In genomic region chr15:59794229-59794886, GRCh38 we compare ENCODE assay signal across 21 cellular contexts.
DNase-seq lines count a peak whose midpoint lies in the region; ATAC-seq, FAIRE-seq and TF ChIP-seq lines count a peak whose summit lies in the region.
"Had no signal": no experiment of that assay in that cellular context is flagged by ENCODE, and none has a peak within 500 bp of the region (broad histone marks: within the 10 kb centered on the region; RNA-seq: fewer than 3 reads in every experiment).

No MANE protein-coding gene starts in this region.

- H3K4me3 ChIP-seq in heart left ventricle, result no peak overlapping the region
- H3K4me3 ChIP-seq: pancreas, sigmoid colon, stomach, upper lobe of right lung had no signal

- no peak for TF ChIP-seq POLR2A in heart left ventricle (IDR thresholded peaks at IDR 0.05)

- no peaks in the 10 kb centered on the region for H3K9me3 Mint-ChIP-seq in activated naive CD8-positive, alpha-beta T cell treated with anti-CD3 and anti-CD28 coated beads, Interleukin-2, amount 50 U/mL, for 24 hours
- H3K9me3 Mint-ChIP-seq: dendritic cell treated with granulocyte-macrophage colony-stimulating factor and Interleukin-4, amounts not matched to agents 40 ng/mL and 50 ng/mL, for 4 days; HFFc6 had no signal

- peaks cover 0 to 53% (median 11%) of the 10 kb centered on the region in 9 donors for H3K27me3 ChIP-seq in heart left ventricle

- no peak for FAIRE-seq in urothelium cell line (lab: Jason Lieb, UNC)
- FAIRE-seq: endothelial cell of umbilical vein, pancreas had no signal

- H3K9me3 ChIP-seq in T-helper 17 cell (ENCODE audit: control insufficient read depth, low read length, poor library complexity, severe bottlenecking), result no peaks in the 10 kb centered on the region
- no peaks in the 10 kb centered on the region for H3K9me3 ChIP-seq in heart left ventricle
- H3K9me3 ChIP-seq: pancreas, sigmoid colon, stomach, upper lobe of right lung had no signal

- 44 to 49% (median 46%) methylated on average over 7 of the region's 7 CpGs for WGBS in heart left ventricle, 4 donors

- H3K36me3 ChIP-seq in heart left ventricle, result no peaks in the 10 kb centered on the region
- H3K36me3 ChIP-seq: pancreas, sigmoid colon, stomach, upper lobe of right lung had no signal

- peak; percentile 19 for DNase-seq in stimulated activated CD4-positive, alpha-beta T cell treated with anti-CD3 and anti-CD28 coated beads, Interleukin-15, amount 100 ng/mL, for 24 hours
- DNase-seq in stimulated activated CD4-positive, alpha-beta T cell treated with anti-CD3 and anti-CD28 coated beads, Interleukin-12 subunit alpha, Interleukin-12 subunit beta, amount 100 ng/mL, for 4 hours, result no peak
- DNase-seq in T-helper 17 cell (no peak), urothelium cell line (ENCODE audit: low spot score) (peak; percentile 20), putamen (ENCODE audit: low spot score) (no peak), NCI-H774 (lab: John Stamatoyannopoulos, UW) (no peak), heart left ventricle (no peak)
- peak; percentile 12 for DNase-seq in activated naive CD8-positive, alpha-beta T cell treated with anti-CD3 and anti-CD28 coated beads, Interleukin-2, amount 50 U/mL, for 24 hours
- DNase-seq: AML-193, Calu3, HFFc6, KBM-7, NCI-H1105, NCI-H2081, NCI-H510A treated with DMSO at 0.1 percent for 48 hours, pancreas, sigmoid colon, stomach, upper lobe of right lung had no signal

- TF ChIP-seq CTCF in heart left ventricle (IDR thresholded peaks at IDR 0.05), result no peak

- H3K4me1 ChIP-seq in heart left ventricle, result no peaks in the 10 kb centered on the region
- H3K4me1 ChIP-seq: pancreas, sigmoid colon, stomach, upper lobe of right lung had no signal

- H3K4me3 Mint-ChIP-seq in T-helper 17 cell, result peak overlapping the region; percentile 34
- H3K4me3 Mint-ChIP-seq in activated naive CD8-positive, alpha-beta T cell treated with anti-CD3 and anti-CD28 coated beads, Interleukin-2, amount 50 U/mL, for 24 hours, result peak overlapping the region; percentile 30
- H3K4me3 Mint-ChIP-seq: dendritic cell treated with granulocyte-macrophage colony-stimulating factor and Interleukin-4, amounts not matched to agents 40 ng/mL and 50 ng/mL, for 4 days; HFFc6 had no signal

- no peak overlapping the region for H3K27ac ChIP-seq in heart left ventricle
- H3K27ac ChIP-seq: pancreas, sigmoid colon, stomach, upper lobe of right lung had no signal

- H3K36me3 Mint-ChIP-seq in T-helper 17 cell (ENCODE audit: low read depth), result peaks cover 4% of the 10 kb centered on the region
- H3K36me3 Mint-ChIP-seq in activated naive CD8-positive, alpha-beta T cell treated with anti-CD3 and anti-CD28 coated beads, Interleukin-2, amount 50 U/mL, for 24 hours (ENCODE audit: low read depth), result no peaks in the 10 kb centered on the region

- peaks cover 57% of the 10 kb centered on the region for H3K4me1 Mint-ChIP-seq in T-helper 17 cell
- peaks cover 56% of the 10 kb centered on the region for H3K4me1 Mint-ChIP-seq in activated naive CD8-positive, alpha-beta T cell treated with anti-CD3 and anti-CD28 coated beads, Interleukin-2, amount 50 U/mL, for 24 hours

- intact Hi-C loops in heart left ventricle (cut with DNase I), result no loop called here

- H3K27me3 Mint-ChIP-seq in T-helper 17 cell, result no peaks in the 10 kb centered on the region
- H3K27me3 Mint-ChIP-seq in activated naive CD8-positive, alpha-beta T cell treated with anti-CD3 and anti-CD28 coated beads, Interleukin-2, amount 50 U/mL, for 24 hours, result peaks cover 3% of the 10 kb centered on the region

- peak overlapping the region; percentile 98 for H3K27ac Mint-ChIP-seq in T-helper 17 cell
- peak overlapping the region; percentile 49 for H3K27ac Mint-ChIP-seq in activated naive CD8-positive, alpha-beta T cell treated with anti-CD3 and anti-CD28 coated beads, Interleukin-2, amount 50 U/mL, for 24 hours
- H3K27ac Mint-ChIP-seq: dendritic cell treated with granulocyte-macrophage colony-stimulating factor and Interleukin-4, amounts not matched to agents 40 ng/mL and 50 ng/mL, for 4 days; HFFc6 had no signal

- peak; percentile 36 for ATAC-seq in T-helper 17 cell
- ATAC-seq in activated naive CD8-positive, alpha-beta T cell treated with anti-CD3 and anti-CD28 coated beads, Interleukin-2, amount 50 U/mL, for 24 hours, result peak; percentile 87
- no peak for ATAC-seq in heart left ventricle
- ATAC-seq: pancreas, upper lobe of right lung had no signal

Comparison
In these comparisons a context has a peak if more than half of its experiments do, and no peak if none do; other contexts are left out.
1. DNase-seq: peak in stimulated activated CD4-positive, alpha-beta T cell treated with anti-CD3 and anti-CD28 coated beads, Interleukin-15, amount 100 ng/mL, for 24 hours (single experiment), activated naive CD8-positive, alpha-beta T cell treated with anti-CD3 and anti-CD28 coated beads, Interleukin-2, amount 50 U/mL, for 24 hours (single experiment) and urothelium cell line (single experiment); none in stimulated activated CD4-positive, alpha-beta T cell treated with anti-CD3 and anti-CD28 coated beads, Interleukin-12 subunit alpha, Interleukin-12 subunit beta, amount 100 ng/mL, for 4 hours (single experiment), T-helper 17 cell (0 of 3), putamen (single experiment), NCI-H774 (single experiment) and heart left ventricle (0 of 5).
2. ATAC-seq: peak in T-helper 17 cell (single experiment) and activated naive CD8-positive, alpha-beta T cell treated with anti-CD3 and anti-CD28 coated beads, Interleukin-2, amount 50 U/mL, for 24 hours (single experiment); none in heart left ventricle (0 of 4).